8 cellular contexts compared by ENCODE assay signal in the genomic region with DNA sequence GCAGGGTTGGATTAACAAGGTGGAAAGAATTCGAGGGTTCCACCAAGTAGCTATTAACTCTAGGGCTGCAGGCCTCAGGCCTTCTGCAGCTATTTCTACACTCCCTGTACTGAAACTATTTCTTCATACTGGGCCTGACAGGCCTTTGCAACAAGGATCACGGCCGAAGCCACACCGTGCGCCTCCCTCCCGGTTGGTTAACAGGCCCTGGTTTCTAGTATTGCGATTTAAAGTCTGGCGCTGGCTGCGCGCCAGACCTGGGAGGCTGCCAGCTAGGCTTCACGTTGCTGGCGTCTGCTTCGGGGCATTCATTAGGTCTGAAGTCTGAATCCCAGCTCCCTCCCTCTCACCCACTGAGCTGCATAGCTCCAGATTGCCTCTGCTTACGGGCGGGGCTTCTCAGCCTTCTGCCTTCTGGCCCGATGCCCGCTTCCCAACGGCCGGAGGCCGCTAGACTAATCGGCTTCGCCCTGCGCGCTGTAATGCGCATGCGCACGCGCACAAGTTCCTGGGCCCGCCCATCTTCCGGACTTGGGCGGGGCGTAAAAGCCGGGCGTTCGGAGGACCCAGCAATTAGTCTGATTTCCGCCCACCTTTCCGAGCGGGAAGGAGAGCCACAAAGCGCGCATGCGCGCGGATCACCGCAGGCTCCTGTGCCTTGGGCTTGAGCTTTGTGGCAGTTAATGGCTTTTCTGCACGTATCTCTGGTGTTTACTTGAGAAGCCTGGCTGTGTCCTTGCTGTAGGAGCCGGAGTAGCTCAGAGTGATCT. TPM values are rescaled to one million over a fixed set of nuclear protein-coding genes. Genes with fewer than 3 reads are reported as not detected.
DNase-seq lines count a peak whose midpoint lies in the region; ATAC-seq, FAIRE-seq and TF ChIP-seq lines count a peak whose summit lies in the region.

No MANE protein-coding gene starts in this region.

- peak overlapping the region; percentile 80 for H3K27ac ChIP-seq in keratinocyte (ENCODE audit: control insufficient read depth, insufficient read depth, low read length)

- no peak overlapping the region for H2AFZ ChIP-seq in keratinocyte (ENCODE audit: control insufficient read depth, low read length)

- H3K36me3 ChIP-seq in keratinocyte (ENCODE audit: control insufficient read depth in 2 of 2, extremely low read depth in 1 of 2, insufficient read depth in 2 of 2, low read length in 2 of 2), result peaks cover 27 to 30% of the 10 kb centered on the region in 2 experiments

- peak overlapping the region; percentile 97 for H3K9ac ChIP-seq in keratinocyte (ENCODE audit: control insufficient read depth, extremely low read depth, insufficient read depth, low read length)

- FAIRE-seq in keratinocyte (lab: Jason Lieb, UNC), result peak; percentile 80

- H3K4me3 ChIP-seq in AG10803 (ENCODE audit: low read length) (peak overlapping the region; percentile 100), keratinocyte (ENCODE audit: control insufficient read depth in 2 of 3, extremely low read depth in 1 of 3, insufficient read depth in 2 of 3, low read depth in 1 of 3, low read length in 3 of 3) (peak overlapping the region; percentile 85 to 100 (median 87))

- ATAC-seq in GM19043 (IDR thresholded peaks at IDR 0.05; ENCODE audit: low read depth, unreplicated experiment) (peak; percentile 52), HG03354 (IDR thresholded peaks at IDR 0.05; ENCODE audit: poor library complexity, severe bottlenecking, unreplicated experiment) (peak; percentile 72)

- H4K20me1 ChIP-seq in keratinocyte (ENCODE audit: control insufficient read depth, extremely low read depth, insufficient read depth, low read length), result peaks cover 15% of the 10 kb centered on the region

- peaks cover 30% of the 10 kb centered on the region for H3K4me1 ChIP-seq in keratinocyte (ENCODE audit: control insufficient read depth, extremely low read depth, insufficient read depth, low read length)

- H3K27me3 ChIP-seq in keratinocyte (ENCODE audit: control insufficient read depth, extremely low read depth, insufficient read depth, low read length), result no peaks in the 10 kb centered on the region

- no peaks in the 10 kb centered on the region for H3K9me1 ChIP-seq in keratinocyte (ENCODE audit: control insufficient read depth, extremely low read depth, insufficient read depth, low read length)

- dilution Hi-C loops in keratinocyte (cut with MboI; ENCODE audit: extremely low pct_ligation_motif_present, low sequenced_read_pairs), result no loop called here

- DNase-seq in AG10803 (ENCODE audit: low read depth), result peak; percentile 99
- DNase-seq in NCI-H446 treated with DMSO at 0.1 percent for 48 hours (lab: John Stamatoyannopoulos, UW), result peak; percentile 99
- peak; percentile 95 for DNase-seq in activated CD4-positive, CD25-positive, alpha-beta regulatory T cell treated with anti-CD3 and anti-CD28 coated beads, Interleukin-2, amount 50 U/mL, for 72 hours
- peak; percentile 87 to 94 for DNase-seq in cerebellar nuclear complex (lab: John Stamatoyannopoulos, UW)
- peak; percentile 96 for DNase-seq in keratinocyte (ENCODE audit: low read depth, low spot score)
- DNase-seq in stimulated activated CD4-positive, alpha-beta T cell treated with anti-CD3 and anti-CD28 coated beads, Interleukin-12 subunit alpha, Interleukin-12 subunit beta, amount 100 ng/mL, for 48 hours (ENCODE audit: low read depth in 2 of 3, low spot score in 1 of 3), result peak; percentile 91 to 94 (median 92)

- H3K4me2 ChIP-seq in keratinocyte (ENCODE audit: control insufficient read depth, extremely low read depth, insufficient read depth, low read depth, low read length), result peak overlapping the region; percentile 97

- H3K79me2 ChIP-seq in keratinocyte (ENCODE audit: control insufficient read depth, insufficient read depth, low read length), result peaks cover 55% of the 10 kb centered on the region

- no peak for TF ChIP-seq CTCF in AG10803 (conservative IDR thresholded peaks at IDR 0.05; ENCODE audit: low read length)
- no peak for TF ChIP-seq CTCF in keratinocyte (optimal IDR thresholded peaks at IDR 0.05 in 1 of 3, IDR thresholded peaks at IDR 0.05 in 1 of 3, conservative IDR thresholded peaks at IDR 0.05 in 1 of 3; ENCODE audit: extremely low read depth in 1 of 3, insufficient read depth in 2 of 3, low read length in 3 of 3)

- H3K9me3 ChIP-seq in keratinocyte (ENCODE audit: control insufficient read depth, low read depth, low read length), result no peaks in the 10 kb centered on the region

RNA-seq across cellular contexts. Expression of a gene that starts 1.6 kb away (rescaled TPM):
- 1,969 to 3,668 TPM (median 2,339 TPM) in 3 replicates for polyA plus RNA-seq in keratinocyte
- 2,639 TPM for polyA plus RNA-seq in keratinocyte (2011; ENCODE audit: low read depth)
- 2,323 and 3,371 TPM in 2 replicates for polyA plus RNA-seq in keratinocyte (2011; cell fraction: cytosol; rRNA removed)
- polyA plus RNA-seq in keratinocyte (2011; cell fraction: nucleus; rRNA removed), result 1,181 and 1,542 TPM in 2 replicates
- polyA plus RNA-seq in keratinocyte (2012; ENCODE audit: low replicate concordance), result 1,656 and 1,816 TPM in 2 replicates
- 472 to 2,685 TPM (median 2,354 TPM) in 3 replicates for polyA minus RNA-seq in keratinocyte
- 2,926 TPM for polyA minus RNA-seq in keratinocyte (2011; cell fraction: cytosol; rRNA and poly(A)+ RNA removed)
- polyA minus RNA-seq in keratinocyte (2011; cell fraction: nucleus; rRNA and poly(A)+ RNA removed), result 416 and 978 TPM in 2 replicates

RNA-seq across cellular contexts. Expression of a gene that starts 16.2 kb away (rescaled TPM):
- 0.10 TPM in 1 of 3 replicates, not detected in the others for polyA plus RNA-seq in keratinocyte
- 0.17 TPM for polyA plus RNA-seq in keratinocyte (2011; ENCODE audit: low read depth)
- 0.11 TPM in 1 of 2 replicates, not detected in the other for polyA plus RNA-seq in keratinocyte (2011; cell fraction: cytosol; rRNA removed)
- polyA plus RNA-seq in keratinocyte (2011; cell fraction: nucleus; rRNA removed), result not detected in 2 replicates
- polyA plus RNA-seq in keratinocyte (2012; ENCODE audit: low replicate concordance), result 0.44 TPM in 1 of 2 replicates, not detected in the other
- not detected in 3 replicates for polyA minus RNA-seq in keratinocyte
- polyA minus RNA-seq in keratinocyte (2011; cell fraction: cytosol; rRNA and poly(A)+ RNA removed), result not detected
- not detected in 2 replicates for polyA minus RNA-seq in keratinocyte (2011; cell fraction: nucleus; rRNA and poly(A)+ RNA removed)

RNA-seq across cellular contexts. Expression of a gene that starts 59.7 kb away (rescaled TPM):
- not detected in 3 replicates for polyA plus RNA-seq in keratinocyte
- polyA plus RNA-seq in keratinocyte (2011; ENCODE audit: low read depth), result 0.26 TPM
- polyA plus RNA-seq in keratinocyte (2011; cell fraction: cytosol; rRNA removed), result not detected in 2 replicates
- not detected in 2 replicates for polyA plus RNA-seq in keratinocyte (2011; cell fraction: nucleus; rRNA removed)
- not detected in 2 replicates for polyA plus RNA-seq in keratinocyte (2012; ENCODE audit: low replicate concordance)
- polyA minus RNA-seq in keratinocyte, result not detected in 3 replicates
- not detected for polyA minus RNA-seq in keratinocyte (2011; cell fraction: cytosol; rRNA and poly(A)+ RNA removed)
- not detected in 2 replicates for polyA minus RNA-seq in keratinocyte (2011; cell fraction: nucleus; rRNA and poly(A)+ RNA removed)

Comparison
In these comparisons a context has a peak if more than half of its experiments do, and no peak if none do; other contexts are left out.
1. Peak in every context shown above with its lines: DNase-seq, ATAC-seq, H3K4me3 ChIP-seq and H3K27ac ChIP-seq.